ENCODE assay signal across 17 cellular contexts in the genomic region with DNA sequence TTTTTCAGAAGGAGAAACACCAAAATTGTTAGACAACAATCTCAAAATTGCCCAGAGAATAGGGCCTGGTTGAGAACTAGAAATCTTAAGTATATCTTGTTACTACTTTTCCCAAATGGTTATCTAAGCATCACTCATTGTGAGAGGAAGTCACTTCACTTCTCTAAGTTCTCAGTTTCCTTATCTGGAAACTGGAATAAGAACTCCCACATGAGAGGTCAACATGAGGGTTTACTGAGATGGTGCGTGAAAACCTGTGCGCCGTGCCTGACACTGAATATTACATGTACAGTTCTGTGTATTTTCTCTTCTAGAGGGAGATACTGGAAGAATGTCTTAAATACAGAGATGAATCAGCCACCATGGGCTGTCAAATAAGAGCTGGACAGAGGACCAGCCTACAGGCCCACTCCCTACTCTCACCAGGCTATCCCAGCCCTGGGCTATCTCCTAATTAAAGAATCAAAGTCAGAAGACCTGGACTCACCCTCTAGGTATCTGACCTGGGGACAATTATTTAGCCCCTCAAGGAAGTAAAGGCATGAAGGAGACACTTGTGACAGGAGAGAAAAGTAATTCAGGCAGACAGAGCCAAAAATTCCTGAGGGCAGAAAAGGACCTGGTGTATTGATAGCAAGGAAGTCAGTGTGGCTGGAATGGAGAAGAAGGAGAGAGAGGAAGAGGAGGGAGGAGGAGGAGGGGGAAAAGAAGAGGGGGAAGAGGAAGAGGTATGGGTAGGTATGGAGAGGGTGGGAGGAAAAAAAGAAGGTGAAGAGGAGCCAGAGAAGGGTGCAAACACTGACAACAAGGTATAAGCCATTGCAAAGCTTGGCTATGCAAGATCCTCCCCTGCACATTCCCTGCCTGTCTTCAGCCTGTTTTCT. TPM values are rescaled to one million over a fixed set of nuclear protein-coding genes. Genes with fewer than 3 reads are reported as not detected.
DNase-seq lines count a peak whose midpoint lies in the region; TF ChIP-seq lines count a peak whose summit lies in the region.
"Had no signal": no experiment of that assay in that cellular context is flagged by ENCODE, and none has a peak within 500 bp of the region (broad histone marks: within the 10 kb centered on the region; RNA-seq: fewer than 3 reads in every experiment).

No MANE protein-coding gene starts in this region.

- DNase-seq in EH (ENCODE audit: low read depth) (peak; percentile 32), HFFc6 (no peak), amniotic epithelial cell (ENCODE audit: low read depth) (peak; percentile 83), osteocyte (ENCODE audit: extremely low spot score, unreplicated experiment) (no peak), NCI-H345 treated with DMSO at 0.1 percent for 48 hours (lab: John Stamatoyannopoulos, UW; ENCODE audit: unreplicated experiment) (no peak), T-helper 9 cell (no peak), NCI-H510A (lab: John Stamatoyannopoulos, UW) (no peak)
- DNase-seq: CD8-positive, alpha-beta memory T cell; DMS79 treated with DMSO at 0.1 percent for 48 hours; NCI-H1105 treated with DMSO at 0.1 percent for 48 hours; NCI-H1694; NCI-H2081 treated with DMSO at 0.1 percent for 48 hours; NCI-H524; NCI-H82; PC-3; RPMI8226; SIG-M5 had no signal

- no peaks in the 10 kb centered on the region for H3K27me3 Mint-ChIP-seq in HFFc6 (ENCODE audit: insufficient read depth)
- H3K27me3 Mint-ChIP-seq in osteocyte (ENCODE audit: unreplicated experiment) = no peaks in the 10 kb centered on the region

- H3K4me1 Mint-ChIP-seq in HFFc6 (ENCODE audit: low read depth) = peaks cover 21% of the 10 kb centered on the region
- peaks cover 73% of the 10 kb centered on the region for H3K4me1 Mint-ChIP-seq in osteocyte (ENCODE audit: unreplicated experiment)
- H3K4me1 Mint-ChIP-seq: CD8-positive, alpha-beta memory T cell had no signal

- TF ChIP-seq CTCF in HFFc6 (IDR thresholded peaks at IDR 0.05) (no peak), osteocyte (IDR thresholded peaks at IDR 0.05) (no peak)

- no peaks in the 10 kb centered on the region for H3K9me3 Mint-ChIP-seq in HFFc6
- peaks cover 12% of the 10 kb centered on the region for H3K9me3 Mint-ChIP-seq in osteocyte (ENCODE audit: unreplicated experiment)

- H3K27ac Mint-ChIP-seq in HFFc6 (peak overlapping the region; percentile 66), osteocyte (ENCODE audit: unreplicated experiment) (peak overlapping the region; percentile 79)
- H3K27ac Mint-ChIP-seq: CD8-positive, alpha-beta memory T cell had no signal

- H3K36me3 Mint-ChIP-seq in HFFc6 (ENCODE audit: low read depth) = peaks cover 22% of the 10 kb centered on the region
- peaks cover 5% of the 10 kb centered on the region for H3K36me3 Mint-ChIP-seq in osteocyte (ENCODE audit: unreplicated experiment)

- H3K4me3 Mint-ChIP-seq in HFFc6 (peak overlapping the region; percentile 19; the same call in 1 of the 2 replicates), osteocyte (ENCODE audit: unreplicated experiment) (no peak overlapping the region)
- H3K4me3 Mint-ChIP-seq: CD8-positive, alpha-beta memory T cell had no signal

RNA-seq across cellular contexts. Expression of a gene that starts 44.9 kb away (rescaled TPM):
- 100 to 1,000 TPM; 109 to 154 (median 119) TPM for total RNA-seq in HFFc6 (2021; fragmentation: NEBNext Ultra II Directional; extraction: Animal tissue kit (Norgen Biotek cat#: 25700))
- 45.2 and 46.6 TPM in 2 replicates for total RNA-seq in osteocyte

Comparison
In these comparisons a context has a peak if more than half of its experiments do, and no peak if none do; other contexts are left out.
1. DNase-seq: peak in EH (single experiment) and amniotic epithelial cell (single experiment); none in HFFc6 (single experiment), osteocyte (single experiment), NCI-H345 treated with DMSO at 0.1 percent for 48 hours (single experiment), T-helper 9 cell (single experiment) and NCI-H510A (single experiment).